ENCODE assay signal across 1 cellular context in the genomic region with DNA sequence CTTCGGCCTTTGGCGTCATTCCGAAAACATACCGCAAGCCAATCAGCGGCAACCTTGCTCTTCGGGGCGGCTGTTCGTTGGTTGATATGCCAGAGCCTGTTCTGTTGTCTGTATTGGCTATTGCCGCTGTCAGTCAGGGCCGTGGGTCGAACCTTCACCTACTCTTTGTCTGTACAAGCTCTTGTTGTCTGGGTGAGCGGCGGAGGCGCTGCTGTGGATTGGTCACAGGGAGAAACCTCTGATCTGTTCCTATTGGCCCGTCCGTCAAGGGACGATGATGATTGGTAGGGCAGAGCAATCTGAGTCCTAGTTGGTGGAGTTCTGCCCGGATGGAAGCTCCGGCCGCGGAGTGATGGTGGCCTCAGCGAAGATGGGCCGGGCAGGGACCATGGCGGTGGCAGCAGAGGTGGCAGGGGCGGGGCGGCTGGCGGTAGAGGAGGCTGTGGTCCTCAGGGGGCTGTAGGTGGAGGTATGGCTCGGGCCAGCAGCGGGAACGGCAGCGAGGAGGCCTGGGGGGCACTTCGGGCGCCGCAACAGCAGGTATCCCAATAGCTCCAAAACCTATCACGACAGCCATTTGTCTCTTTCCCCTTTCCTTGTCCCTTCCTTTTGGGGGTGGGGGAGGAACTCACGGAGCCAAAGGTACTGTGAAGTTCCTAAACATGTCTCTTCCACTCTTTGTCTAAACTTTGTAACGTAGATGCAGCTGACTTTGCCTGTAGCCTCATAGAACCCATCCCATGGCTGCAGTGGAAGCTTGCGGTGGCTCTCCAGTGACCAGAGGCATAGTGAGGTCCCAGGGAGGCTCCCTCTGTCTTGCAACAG.
A peak's percentile ranks its signal among the peaks of the same experiment; 100 is the strongest.
TF ChIP-seq lines count a peak whose summit lies in the region.

A gene (plus strand): TSS at position 307 of the 825 bp plus-strand sequence. CDS start 165 bp downstream, at position 472.

TF ChIP-seq in HEK293, 187 proteins besides CTCF, POLR2A, EP300 and RAD21 (continued from another document and continues in another):
- TF ChIP-seq, protein P1, sequence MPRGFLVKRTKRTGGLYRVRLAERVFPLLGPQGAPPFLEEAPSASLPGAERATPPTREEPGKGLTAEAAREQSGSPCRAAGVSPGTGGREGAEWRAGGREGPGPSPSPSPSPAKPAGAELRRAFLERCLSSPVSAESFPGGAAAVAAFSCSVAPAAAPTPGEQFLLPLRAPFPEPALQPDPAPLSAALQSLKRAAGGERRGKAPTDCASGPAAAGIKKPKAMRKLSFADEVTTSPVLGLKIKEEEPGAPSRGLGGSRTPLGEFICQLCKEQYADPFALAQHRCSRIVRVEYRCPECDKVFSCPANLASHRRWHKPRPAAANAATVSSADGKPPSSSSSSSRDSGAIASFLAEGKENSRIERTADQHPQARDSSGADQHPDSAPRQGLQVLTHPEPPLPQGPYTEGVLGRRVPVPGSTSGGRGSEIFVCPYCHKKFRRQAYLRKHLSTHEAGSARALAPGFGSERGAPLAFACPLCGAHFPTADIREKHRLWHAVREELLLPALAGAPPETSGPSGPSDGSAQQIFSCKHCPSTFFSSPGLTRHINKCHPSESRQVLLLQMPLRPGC (tag by site-specific recombination; IDR thresholded peaks at IDR 0.05) = no peak
- no peak for TF ChIP-seq ZNF530 (tag by site-specific recombination; IDR thresholded peaks at IDR 0.05; ENCODE audit: low read depth)
- TF ChIP-seq, protein P2, sequence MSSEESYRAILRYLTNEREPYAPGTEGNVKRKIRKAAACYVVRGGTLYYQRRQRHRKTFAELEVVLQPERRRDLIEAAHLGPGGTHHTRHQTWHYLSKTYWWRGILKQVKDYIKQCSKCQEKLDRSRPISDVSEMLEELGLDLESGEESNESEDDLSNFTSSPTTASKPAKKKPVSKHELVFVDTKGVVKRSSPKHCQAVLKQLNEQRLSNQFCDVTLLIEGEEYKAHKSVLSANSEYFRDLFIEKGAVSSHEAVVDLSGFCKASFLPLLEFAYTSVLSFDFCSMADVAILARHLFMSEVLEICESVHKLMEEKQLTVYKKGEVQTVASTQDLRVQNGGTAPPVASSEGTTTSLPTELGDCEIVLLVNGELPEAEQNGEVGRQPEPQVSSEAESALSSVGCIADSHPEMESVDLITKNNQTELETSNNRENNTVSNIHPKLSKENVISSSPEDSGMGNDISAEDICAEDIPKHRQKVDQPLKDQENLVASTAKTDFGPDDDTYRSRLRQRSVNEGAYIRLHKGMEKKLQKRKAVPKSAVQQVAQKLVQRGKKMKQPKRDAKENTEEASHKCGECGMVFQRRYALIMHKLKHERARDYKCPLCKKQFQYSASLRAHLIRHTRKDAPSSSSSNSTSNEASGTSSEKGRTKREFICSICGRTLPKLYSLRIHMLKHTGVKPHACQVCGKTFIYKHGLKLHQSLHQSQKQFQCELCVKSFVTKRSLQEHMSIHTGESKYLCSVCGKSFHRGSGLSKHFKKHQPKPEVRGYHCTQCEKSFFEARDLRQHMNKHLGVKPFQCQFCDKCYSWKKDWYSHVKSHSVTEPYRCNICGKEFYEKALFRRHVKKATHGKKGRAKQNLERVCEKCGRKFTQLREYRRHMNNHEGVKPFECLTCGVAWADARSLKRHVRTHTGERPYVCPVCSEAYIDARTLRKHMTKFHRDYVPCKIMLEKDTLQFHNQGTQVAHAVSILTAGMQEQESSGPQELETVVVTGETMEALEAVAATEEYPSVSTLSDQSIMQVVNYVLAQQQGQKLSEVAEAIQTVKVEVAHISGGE (tag by site-specific recombination; conservative IDR thresholded peaks at IDR 0.05; ENCODE audit: low read depth) = peak; percentile 75
- TF ChIP-seq, protein P3, sequence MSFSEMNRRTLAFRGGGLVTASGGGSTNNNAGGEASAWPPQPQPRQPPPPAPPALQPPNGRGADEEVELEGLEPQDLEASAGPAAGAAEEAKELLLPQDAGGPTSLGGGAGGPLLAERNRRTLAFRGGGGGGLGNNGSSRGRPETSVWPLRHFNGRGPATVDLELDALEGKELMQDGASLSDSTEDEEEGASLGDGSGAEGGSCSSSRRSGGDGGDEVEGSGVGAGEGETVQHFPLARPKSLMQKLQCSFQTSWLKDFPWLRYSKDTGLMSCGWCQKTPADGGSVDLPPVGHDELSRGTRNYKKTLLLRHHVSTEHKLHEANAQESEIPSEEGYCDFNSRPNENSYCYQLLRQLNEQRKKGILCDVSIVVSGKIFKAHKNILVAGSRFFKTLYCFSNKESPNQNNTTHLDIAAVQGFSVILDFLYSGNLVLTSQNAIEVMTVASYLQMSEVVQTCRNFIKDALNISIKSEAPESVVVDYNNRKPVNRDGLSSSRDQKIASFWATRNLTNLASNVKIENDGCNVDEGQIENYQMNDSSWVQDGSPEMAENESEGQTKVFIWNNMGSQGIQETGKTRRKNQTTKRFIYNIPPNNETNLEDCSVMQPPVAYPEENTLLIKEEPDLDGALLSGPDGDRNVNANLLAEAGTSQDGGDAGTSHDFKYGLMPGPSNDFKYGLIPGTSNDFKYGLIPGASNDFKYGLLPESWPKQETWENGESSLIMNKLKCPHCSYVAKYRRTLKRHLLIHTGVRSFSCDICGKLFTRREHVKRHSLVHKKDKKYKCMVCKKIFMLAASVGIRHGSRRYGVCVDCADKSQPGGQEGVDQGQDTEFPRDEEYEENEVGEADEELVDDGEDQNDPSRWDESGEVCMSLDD (tag by site-specific recombination; IDR thresholded peaks at IDR 0.05) = no peak
- TF ChIP-seq, protein P4, sequence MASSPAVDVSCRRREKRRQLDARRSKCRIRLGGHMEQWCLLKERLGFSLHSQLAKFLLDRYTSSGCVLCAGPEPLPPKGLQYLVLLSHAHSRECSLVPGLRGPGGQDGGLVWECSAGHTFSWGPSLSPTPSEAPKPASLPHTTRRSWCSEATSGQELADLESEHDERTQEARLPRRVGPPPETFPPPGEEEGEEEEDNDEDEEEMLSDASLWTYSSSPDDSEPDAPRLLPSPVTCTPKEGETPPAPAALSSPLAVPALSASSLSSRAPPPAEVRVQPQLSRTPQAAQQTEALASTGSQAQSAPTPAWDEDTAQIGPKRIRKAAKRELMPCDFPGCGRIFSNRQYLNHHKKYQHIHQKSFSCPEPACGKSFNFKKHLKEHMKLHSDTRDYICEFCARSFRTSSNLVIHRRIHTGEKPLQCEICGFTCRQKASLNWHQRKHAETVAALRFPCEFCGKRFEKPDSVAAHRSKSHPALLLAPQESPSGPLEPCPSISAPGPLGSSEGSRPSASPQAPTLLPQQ (tag by site-specific recombination; IDR thresholded peaks at IDR 0.05) = 0 out of 2 replicates have a peak, but pooled peaks have one; percentile 14
- peak; percentile 59; the same call in 1 of the 2 replicates for TF ChIP-seq SP3 (tag by site-specific recombination; IDR thresholded peaks at IDR 0.05)
- no peak for TF ChIP-seq ZNF324 (tag by site-specific recombination; IDR thresholded peaks at IDR 0.05)
- peak; percentile 58 for TF ChIP-seq KLF9 (tag by site-specific recombination; IDR thresholded peaks at IDR 0.05; ENCODE audit: low read depth)
- TF ChIP-seq ZNF311 (tag by site-specific recombination; IDR thresholded peaks at IDR 0.05; ENCODE audit: borderline replicate concordance) = no peak
- peak; percentile 32; the same call in 1 of the 2 replicates for TF ChIP-seq ZFHX2 (tag by site-specific recombination; conservative IDR thresholded peaks at IDR 0.05)
- TF ChIP-seq, protein P5, sequence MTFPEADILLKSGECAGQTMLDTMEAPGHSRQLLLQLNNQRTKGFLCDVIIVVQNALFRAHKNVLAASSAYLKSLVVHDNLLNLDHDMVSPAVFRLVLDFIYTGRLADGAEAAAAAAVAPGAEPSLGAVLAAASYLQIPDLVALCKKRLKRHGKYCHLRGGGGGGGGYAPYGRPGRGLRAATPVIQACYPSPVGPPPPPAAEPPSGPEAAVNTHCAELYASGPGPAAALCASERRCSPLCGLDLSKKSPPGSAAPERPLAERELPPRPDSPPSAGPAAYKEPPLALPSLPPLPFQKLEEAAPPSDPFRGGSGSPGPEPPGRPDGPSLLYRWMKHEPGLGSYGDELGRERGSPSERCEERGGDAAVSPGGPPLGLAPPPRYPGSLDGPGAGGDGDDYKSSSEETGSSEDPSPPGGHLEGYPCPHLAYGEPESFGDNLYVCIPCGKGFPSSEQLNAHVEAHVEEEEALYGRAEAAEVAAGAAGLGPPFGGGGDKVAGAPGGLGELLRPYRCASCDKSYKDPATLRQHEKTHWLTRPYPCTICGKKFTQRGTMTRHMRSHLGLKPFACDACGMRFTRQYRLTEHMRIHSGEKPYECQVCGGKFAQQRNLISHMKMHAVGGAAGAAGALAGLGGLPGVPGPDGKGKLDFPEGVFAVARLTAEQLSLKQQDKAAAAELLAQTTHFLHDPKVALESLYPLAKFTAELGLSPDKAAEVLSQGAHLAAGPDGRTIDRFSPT (tag by site-specific recombination; IDR thresholded peaks at IDR 0.05) = peak; percentile 92
- TF ChIP-seq ZNF558 (tag by site-specific recombination; IDR thresholded peaks at IDR 0.05) = no peak
- TF ChIP-seq ZNF600 (tag by site-specific recombination; IDR thresholded peaks at IDR 0.05) = peak; percentile 20; the same call in 1 of the 2 replicates
- TF ChIP-seq ZIC2 (tag by site-specific recombination; IDR thresholded peaks at IDR 0.05) = no peak
- no peak for TF ChIP-seq ZNF184 (tag by site-specific recombination; IDR thresholded peaks at IDR 0.05)
- no peak for TF ChIP-seq ZNF843 (tag by site-specific recombination; IDR thresholded peaks at IDR 0.05)
- TF ChIP-seq, protein P6, sequence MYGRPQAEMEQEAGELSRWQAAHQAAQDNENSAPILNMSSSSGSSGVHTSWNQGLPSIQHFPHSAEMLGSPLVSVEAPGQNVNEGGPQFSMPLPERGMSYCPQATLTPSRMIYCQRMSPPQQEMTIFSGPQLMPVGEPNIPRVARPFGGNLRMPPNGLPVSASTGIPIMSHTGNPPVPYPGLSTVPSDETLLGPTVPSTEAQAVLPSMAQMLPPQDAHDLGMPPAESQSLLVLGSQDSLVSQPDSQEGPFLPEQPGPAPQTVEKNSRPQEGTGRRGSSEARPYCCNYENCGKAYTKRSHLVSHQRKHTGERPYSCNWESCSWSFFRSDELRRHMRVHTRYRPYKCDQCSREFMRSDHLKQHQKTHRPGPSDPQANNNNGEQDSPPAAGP (tag by site-specific recombination; IDR thresholded peaks at IDR 0.05) = no peak
- TF ChIP-seq KLF16 (tag by site-specific recombination; IDR thresholded peaks at IDR 0.05) = 0 out of 2 replicates have a peak, but pooled peaks have one; percentile 16
- no peak for TF ChIP-seq ZSCAN23 (tag by site-specific recombination; IDR thresholded peaks at IDR 0.05)
- TF ChIP-seq ZBTB17 (tag by site-specific recombination; IDR thresholded peaks at IDR 0.05) = peak; percentile 29; the same call in 1 of the 2 replicates
- TF ChIP-seq, protein P7, sequence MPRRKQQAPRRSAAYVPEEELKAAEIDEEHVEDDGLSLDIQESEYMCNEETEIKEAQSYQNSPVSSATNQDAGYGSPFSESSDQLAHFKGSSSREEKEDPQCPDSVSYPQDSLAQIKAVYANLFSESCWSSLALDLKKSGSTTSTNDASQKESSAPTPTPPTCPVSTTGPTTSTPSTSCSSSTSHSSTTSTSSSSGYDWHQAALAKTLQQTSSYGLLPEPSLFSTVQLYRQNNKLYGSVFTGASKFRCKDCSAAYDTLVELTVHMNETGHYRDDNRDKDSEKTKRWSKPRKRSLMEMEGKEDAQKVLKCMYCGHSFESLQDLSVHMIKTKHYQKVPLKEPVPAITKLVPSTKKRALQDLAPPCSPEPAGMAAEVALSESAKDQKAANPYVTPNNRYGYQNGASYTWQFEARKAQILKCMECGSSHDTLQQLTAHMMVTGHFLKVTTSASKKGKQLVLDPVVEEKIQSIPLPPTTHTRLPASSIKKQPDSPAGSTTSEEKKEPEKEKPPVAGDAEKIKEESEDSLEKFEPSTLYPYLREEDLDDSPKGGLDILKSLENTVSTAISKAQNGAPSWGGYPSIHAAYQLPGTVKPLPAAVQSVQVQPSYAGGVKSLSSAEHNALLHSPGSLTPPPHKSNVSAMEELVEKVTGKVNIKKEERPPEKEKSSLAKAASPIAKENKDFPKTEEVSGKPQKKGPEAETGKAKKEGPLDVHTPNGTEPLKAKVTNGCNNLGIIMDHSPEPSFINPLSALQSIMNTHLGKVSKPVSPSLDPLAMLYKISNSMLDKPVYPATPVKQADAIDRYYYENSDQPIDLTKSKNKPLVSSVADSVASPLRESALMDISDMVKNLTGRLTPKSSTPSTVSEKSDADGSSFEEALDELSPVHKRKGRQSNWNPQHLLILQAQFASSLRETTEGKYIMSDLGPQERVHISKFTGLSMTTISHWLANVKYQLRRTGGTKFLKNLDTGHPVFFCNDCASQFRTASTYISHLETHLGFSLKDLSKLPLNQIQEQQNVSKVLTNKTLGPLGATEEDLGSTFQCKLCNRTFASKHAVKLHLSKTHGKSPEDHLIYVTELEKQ (tag by site-specific recombination; IDR thresholded peaks at IDR 0.05; ENCODE audit: borderline replicate concordance) = no peak
- no peak for TF ChIP-seq MEIS1 (CRISPR knock-in tag; IDR thresholded peaks at IDR 0.05; ENCODE audit: borderline replicate concordance)
- TF ChIP-seq RBAK (tag by site-specific recombination; IDR thresholded peaks at IDR 0.05) = no peak
- TF ChIP-seq BCL11A (tag by site-specific recombination; IDR thresholded peaks at IDR 0.05; ENCODE audit: low read depth) = no peak
- TF ChIP-seq SETDB1 (IDR thresholded peaks at IDR 0.05; ENCODE audit: insufficient read length, low read length) = no peak
- peak; percentile 70 for TF ChIP-seq ZNF10 (tag by site-specific recombination; IDR thresholded peaks at IDR 0.05)
- no peak for TF ChIP-seq OVOL3 (tag by site-specific recombination; IDR thresholded peaks at IDR 0.05)
- TF ChIP-seq ZNF2 (tag by site-specific recombination; IDR thresholded peaks at IDR 0.05) = no peak
- peak; percentile 94 for TF ChIP-seq SP2 (tag by site-specific recombination; IDR thresholded peaks at IDR 0.05)
- TF ChIP-seq, protein P8, sequence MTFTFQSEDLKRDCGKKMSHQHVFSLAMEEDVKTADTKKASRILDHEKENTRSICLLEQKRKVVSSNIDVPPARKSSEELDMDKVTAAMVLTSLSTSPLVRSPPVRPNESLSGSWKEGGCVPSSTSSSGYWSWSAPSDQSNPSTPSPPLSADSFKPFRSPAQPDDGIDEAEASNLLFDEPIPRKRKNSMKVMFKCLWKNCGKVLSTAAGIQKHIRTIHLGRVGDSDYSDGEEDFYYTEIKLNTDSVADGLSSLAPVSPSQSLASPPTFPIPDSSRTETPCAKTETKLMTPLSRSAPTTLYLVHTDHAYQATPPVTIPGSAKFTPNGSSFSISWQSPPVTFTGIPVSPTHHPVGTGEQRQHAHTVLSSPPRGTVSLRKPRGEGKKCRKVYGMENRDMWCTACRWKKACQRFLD (tag by site-specific recombination; IDR thresholded peaks at IDR 0.05) = no peak
- no peak; the same call in 1 of the 2 replicates for TF ChIP-seq ZNF629 (tag by site-specific recombination; IDR thresholded peaks at IDR 0.05)
- no peak for TF ChIP-seq ZNF426 (tag by site-specific recombination; IDR thresholded peaks at IDR 0.05)
- no peak for TF ChIP-seq ZNF747 (tag by site-specific recombination; IDR thresholded peaks at IDR 0.05)
- TF ChIP-seq GLI4 (tag by site-specific recombination; IDR thresholded peaks at IDR 0.05) = no peak
- TF ChIP-seq ZBTB48 (tag by site-specific recombination; IDR thresholded peaks at IDR 0.05) = peak; percentile 73
- TF ChIP-seq, protein P9, sequence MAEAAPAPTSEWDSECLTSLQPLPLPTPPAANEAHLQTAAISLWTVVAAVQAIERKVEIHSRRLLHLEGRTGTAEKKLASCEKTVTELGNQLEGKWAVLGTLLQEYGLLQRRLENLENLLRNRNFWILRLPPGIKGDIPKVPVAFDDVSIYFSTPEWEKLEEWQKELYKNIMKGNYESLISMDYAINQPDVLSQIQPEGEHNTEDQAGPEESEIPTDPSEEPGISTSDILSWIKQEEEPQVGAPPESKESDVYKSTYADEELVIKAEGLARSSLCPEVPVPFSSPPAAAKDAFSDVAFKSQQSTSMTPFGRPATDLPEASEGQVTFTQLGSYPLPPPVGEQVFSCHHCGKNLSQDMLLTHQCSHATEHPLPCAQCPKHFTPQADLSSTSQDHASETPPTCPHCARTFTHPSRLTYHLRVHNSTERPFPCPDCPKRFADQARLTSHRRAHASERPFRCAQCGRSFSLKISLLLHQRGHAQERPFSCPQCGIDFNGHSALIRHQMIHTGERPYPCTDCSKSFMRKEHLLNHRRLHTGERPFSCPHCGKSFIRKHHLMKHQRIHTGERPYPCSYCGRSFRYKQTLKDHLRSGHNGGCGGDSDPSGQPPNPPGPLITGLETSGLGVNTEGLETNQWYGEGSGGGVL (tag by site-specific recombination; IDR thresholded peaks at IDR 0.05) = no peak
